11 cellular contexts compared by ENCODE assay signal in genomic region chr9:130451004-130451390, GRCh38. TPM values are rescaled to one million over a fixed set of nuclear protein-coding genes. Genes with fewer than 3 reads are reported as not detected.
DNase-seq lines count a peak whose midpoint lies in the region; ATAC-seq and TF ChIP-seq lines count a peak whose summit lies in the region.
"Had no signal": no experiment of that assay in that cellular context is flagged by ENCODE, and none has a peak within 500 bp of the region (broad histone marks: within the 10 kb centered on the region; RNA-seq: fewer than 3 reads in every experiment).

No MANE protein-coding gene starts in this region.

- intact Hi-C loops in right cardiac atrium (cut with DNase I), result loop anchor here in 1 of 4 donors (10.0 kb wide), 1 partner anchor 124 kb away; the partner anchor contains the start of gene FUBP3
- intact Hi-C loops in mammary epithelial cell (cut with micrococcal nuclease), result loop anchor here (2.0 kb wide), 1 partner anchor 344 kb away; no protein-coding TSS in a partner anchor

- no peaks in the 10 kb centered on the region for H3K36me3 ChIP-seq in parathyroid adenoma (ENCODE audit: control insufficient read depth, insufficient read depth, low read length)
- H3K36me3 ChIP-seq in upper lobe of left lung, result no peaks in the 10 kb centered on the region
- H3K36me3 ChIP-seq in mammary epithelial cell (ENCODE audit: insufficient read depth, low read length), result no peaks in the 10 kb centered on the region

- peaks cover 6% of the 10 kb centered on the region for H3K4me1 Mint-ChIP-seq in activated naive CD8-positive, alpha-beta T cell treated with anti-CD3 and anti-CD28 coated beads for 36 hours

- whole genome bisulfite sequencing in right cardiac atrium, result 60% methylated on average over 14 of the region's 14 CpGs
- 48 to 54% methylated on average over 13 to 14 of the region's 14 CpGs for WGBS in upper lobe of left lung, 2 donors
- 73% methylated on average over 10 of the region's 14 CpGs for WGBS in mammary epithelial cell (ENCODE audit: low coverage, missing lambda C conversion rate)

- CTCF ChIA-PET in mammary epithelial cell (lab: Charles Lee; ENCODE audit: low non-redundant PET), result no interaction called here

- dilution Hi-C loops in mammary epithelial cell (cut with HindIII; ENCODE audit: low sequenced_read_pairs), result no loop called here

- H3K36me3 Mint-ChIP-seq in activated naive CD8-positive, alpha-beta T cell treated with anti-CD3 and anti-CD28 coated beads for 36 hours, result no peaks in the 10 kb centered on the region
- H3K36me3 Mint-ChIP-seq: CD8-positive, alpha-beta memory T cell had no signal

- H3K4me1 ChIP-seq in right cardiac atrium (ENCODE audit: control insufficient read depth, insufficient read depth, low read length), result peaks cover 32% of the 10 kb centered on the region
- peaks cover 19% of the 10 kb centered on the region for H3K4me1 ChIP-seq in parathyroid adenoma
- peaks cover 49 to 61% (median 56%) of the 10 kb centered on the region in 4 donors for H3K4me1 ChIP-seq in upper lobe of left lung
- H3K4me1 ChIP-seq in mammary epithelial cell (ENCODE audit: insufficient read depth, low read length), result peaks cover 36% of the 10 kb centered on the region

- H3K4me2 ChIP-seq in parathyroid adenoma (ENCODE audit: low read length) (peak overlapping the region; percentile 5), mammary epithelial cell (ENCODE audit: insufficient read depth, low read depth, low read length) (no peak overlapping the region)

- peak; percentile 53 for DNase-seq in NCI-H82 (lab: John Stamatoyannopoulos, UW)
- DNase-seq in NCI-H82 treated with DMSO at 0.1 percent for 48 hours (lab: John Stamatoyannopoulos, UW; ENCODE audit: unreplicated experiment), result no peak
- peak; percentile 43 to 70 (median 69) for DNase-seq in right cardiac atrium
- DNase-seq in upper lobe of left lung, result peak in 1 of 2 donors; percentile 61
- DNase-seq in stimulated activated CD4-positive, alpha-beta T cell treated with anti-CD3 and anti-CD28 coated beads, Interleukin-12 subunit alpha, Interleukin-12 subunit beta, amount 100 ng/mL, for 4 hours, result no peak
- no peak for DNase-seq in activated naive CD8-positive, alpha-beta T cell treated with anti-CD3 and anti-CD28 coated beads for 36 hours
- DNase-seq in mammary epithelial cell, result no peak
- DNase-seq: CD8-positive, alpha-beta memory T cell had no signal

- H3K27ac ChIP-seq in right cardiac atrium (ENCODE audit: low read length), result peak overlapping the region; percentile 77
- peak overlapping the region; percentile 67 for H3K27ac ChIP-seq in parathyroid adenoma
- H3K27ac ChIP-seq in upper lobe of left lung, result peak overlapping the region; percentile 41 to 80 (median 73)
- H3K27ac ChIP-seq in mammary epithelial cell (ENCODE audit: insufficient read depth, low read depth, low read length), result no peak overlapping the region

- no TSS peak for BruUV-seq in mammary epithelial cell (replicated peaks; lab: Mats Ljungman, UMichigan)

- peaks cover 43% of the 10 kb centered on the region for H3K27me3 Mint-ChIP-seq in activated naive CD8-positive, alpha-beta T cell treated with anti-CD3 and anti-CD28 coated beads for 36 hours

- no peak overlapping the region for H3K4me3 Mint-ChIP-seq in activated naive CD8-positive, alpha-beta T cell treated with anti-CD3 and anti-CD28 coated beads for 36 hours
- H3K4me3 Mint-ChIP-seq: activated CD4-positive, alpha-beta memory T cell treated with anti-CD3 and anti-CD28 coated beads, Interleukin-2, amount 10 ng/mL, durations not matched to agents 7 days and 5 days had no signal

- no peak overlapping the region for H3K4me3 ChIP-seq in right cardiac atrium (ENCODE audit: low read length)
- H3K4me3 ChIP-seq in parathyroid adenoma (ENCODE audit: low read depth, low read length), result no peak overlapping the region
- no peak overlapping the region for H3K4me3 ChIP-seq in upper lobe of left lung
- no peak overlapping the region for H3K4me3 ChIP-seq in mammary epithelial cell (replicated peaks in 1 of 3; ENCODE audit: insufficient read depth in 1 of 3, low read depth in 2 of 3, low read length in 3 of 3)

- H3K9me3 Mint-ChIP-seq in activated naive CD8-positive, alpha-beta T cell treated with anti-CD3 and anti-CD28 coated beads for 36 hours, result no peaks in the 10 kb centered on the region
- H3K9me3 Mint-ChIP-seq: activated CD4-positive, alpha-beta memory T cell treated with anti-CD3 and anti-CD28 coated beads, Interleukin-2, amount 10 ng/mL, durations not matched to agents 7 days and 5 days; CD8-positive, alpha-beta memory T cell had no signal

- no peak for TF ChIP-seq POLR2A in upper lobe of left lung (IDR thresholded peaks at IDR 0.05)

- H3K9me3 ChIP-seq in right cardiac atrium (ENCODE audit: control insufficient read depth, low read length), result no peaks in the 10 kb centered on the region
- H3K9me3 ChIP-seq in parathyroid adenoma (ENCODE audit: control insufficient read depth, low read length), result no peaks in the 10 kb centered on the region
- H3K9me3 ChIP-seq in upper lobe of left lung, result no peaks in the 10 kb centered on the region
- no peaks in the 10 kb centered on the region for H3K9me3 ChIP-seq in mammary epithelial cell (replicated peaks; ENCODE audit: insufficient read depth, low read length)

- H4K20me1 ChIP-seq in mammary epithelial cell (ENCODE audit: insufficient read depth, low read length), result no peaks in the 10 kb centered on the region

- H3K9ac ChIP-seq in parathyroid adenoma (no peak overlapping the region), mammary epithelial cell (ENCODE audit: insufficient read depth, low read length) (no peak overlapping the region)

- TF ChIP-seq EP300 in upper lobe of left lung (IDR thresholded peaks at IDR 0.05), result no peak

- in situ Hi-C loops in mammary epithelial cell (cut with MboI; ENCODE audit: low sequenced_read_pairs in 2 of 2), result loop anchor here (5.0 to 10.0 kb wide), 2 partner anchors 234 to 236 kb away; no protein-coding TSS in a partner anchor

- H3K27me3 ChIP-seq in right cardiac atrium (ENCODE audit: control insufficient read depth, insufficient read depth), result no peaks in the 10 kb centered on the region
- no peaks in the 10 kb centered on the region for H3K27me3 ChIP-seq in parathyroid adenoma (ENCODE audit: control insufficient read depth, insufficient read depth, low read length)
- H3K27me3 ChIP-seq in upper lobe of left lung, result no peaks in the 10 kb centered on the region
- no peaks in the 10 kb centered on the region for H3K27me3 ChIP-seq in mammary epithelial cell (ENCODE audit: insufficient read depth, low read length)

- H2AFZ ChIP-seq in parathyroid adenoma, result no peak overlapping the region
- no peak overlapping the region for H2AFZ ChIP-seq in mammary epithelial cell (ENCODE audit: low read depth, low read length)

- H3K79me2 ChIP-seq in parathyroid adenoma (no peaks in the 10 kb centered on the region), mammary epithelial cell (ENCODE audit: insufficient read depth, low read length) (no peaks in the 10 kb centered on the region)

- no peak for TF ChIP-seq CTCF in parathyroid adenoma (IDR thresholded peaks at IDR 0.05)
- no peak for TF ChIP-seq CTCF in upper lobe of left lung (IDR thresholded peaks at IDR 0.05)
- no peak for TF ChIP-seq CTCF in mammary epithelial cell (conservative IDR thresholded peaks at IDR 0.05 in 1 of 2, IDR thresholded peaks at IDR 0.05 in 1 of 2; ENCODE audit: extremely low read depth in 1 of 2, insufficient read depth in 1 of 2, low read depth in 1 of 2, low read length in 2 of 2)

- no peak overlapping the region for H3K27ac Mint-ChIP-seq in activated naive CD8-positive, alpha-beta T cell treated with anti-CD3 and anti-CD28 coated beads for 36 hours
- H3K27ac Mint-ChIP-seq: activated CD4-positive, alpha-beta memory T cell treated with anti-CD3 and anti-CD28 coated beads, Interleukin-2, amount 10 ng/mL, durations not matched to agents 7 days and 5 days; CD8-positive, alpha-beta memory T cell had no signal

- ATAC-seq in right cardiac atrium, result peak; percentile 1 to 34
- no peak for ATAC-seq in upper lobe of left lung (ENCODE audit: low FRiP score in 2 of 2)

RNA-seq across cellular contexts. Expression of gene ASS1, which starts 6.2 kb away (rescaled TPM):
- 10 to 100 TPM; 37.6 to 88.3 (median 52.9) TPM for total RNA-seq in right cardiac atrium
- polyA plus RNA-seq in right cardiac atrium, result 77.8 TPM
- 100 to 1,000 TPM in 1 of 6 donors, 10 to 100 TPM in 5; 31.4 to 104 (median 66.3) TPM for total RNA-seq in upper lobe of left lung
- total RNA-seq in activated naive CD8-positive, alpha-beta T cell treated with anti-CD3 and anti-CD28 coated beads for 36 hours, result 1 to 10 TPM; 5.1 TPM
- total RNA-seq in mammary epithelial cell, result 100 to 1,000 TPM in 1 of 2 donors, 10 to 100 TPM in 1; 58.7 to 683 TPM
- 113 TPM for polyA plus RNA-seq in mammary epithelial cell
- 55.6 TPM for polyA minus RNA-seq in mammary epithelial cell
- total RNA-seq: A172 had no signal
- polyA plus RNA-seq: CD8-positive, alpha-beta memory T cell had no signal

Comparison
In these comparisons a context has a peak if more than half of its experiments do, and no peak if none do; other contexts are left out.
1. DNase-seq: peak in NCI-H82 (single experiment) and right cardiac atrium (3 of 3); none in NCI-H82 treated with DMSO at 0.1 percent for 48 hours (single experiment), stimulated activated CD4-positive, alpha-beta T cell treated with anti-CD3 and anti-CD28 coated beads, Interleukin-12 subunit alpha, Interleukin-12 subunit beta, amount 100 ng/mL, for 4 hours (single experiment), activated naive CD8-positive, alpha-beta T cell treated with anti-CD3 and anti-CD28 coated beads for 36 hours (single experiment) and mammary epithelial cell (single experiment).
2. ATAC-seq: peak in right cardiac atrium (2 of 2); none in upper lobe of left lung (0 of 2).
3. RNA of gene ASS1, which starts 6.2 kb away (total RNA-seq): 58.7 to 683 TPM in mammary epithelial cell, 31.4 to 104 TPM in upper lobe of left lung and 37.6 to 88.3 TPM in right cardiac atrium; 5.1 TPM in activated naive CD8-positive, alpha-beta T cell treated with anti-CD3 and anti-CD28 coated beads for 36 hours; every median in the first group is over 4 times any median in the second.